Comparison of ENCODE assay signal across 9 cellular contexts in the genomic region with DNA sequence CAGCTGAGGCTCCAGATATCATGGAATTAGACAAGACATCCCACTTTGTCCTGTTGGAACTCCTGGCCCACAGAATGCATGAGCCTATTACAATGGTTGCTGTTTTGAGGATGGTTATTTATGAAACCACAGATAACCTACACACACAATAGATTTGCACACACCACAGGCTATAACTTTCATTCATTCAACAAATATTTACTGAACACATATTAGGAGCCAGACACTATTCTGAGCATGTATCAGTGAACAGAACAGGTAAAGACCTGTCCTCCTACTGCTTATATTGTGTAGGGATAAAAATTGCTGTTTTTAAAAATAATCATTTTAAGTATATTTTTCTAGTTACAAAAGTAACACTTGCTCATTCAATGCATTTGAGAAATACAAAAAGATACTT. TPM values are rescaled to one million over a fixed set of nuclear protein-coding genes. Genes with fewer than 3 reads are reported as not detected.
"Had no signal": no experiment of that assay in that cellular context is flagged by ENCODE, and none has a peak within 500 bp of the region (broad histone marks: within the 10 kb centered on the region; RNA-seq: fewer than 3 reads in every experiment).

No MANE protein-coding gene starts in this region.

- H3K9ac ChIP-seq: GM23248 had no signal

- H3K27ac Mint-ChIP-seq: HFFc6, IgD-negative memory B cell had no signal

- H2AFZ ChIP-seq: GM23248 had no signal

- H3K9me3 ChIP-seq: HAP-1 had no signal

- H3K36me3 Mint-ChIP-seq: IgD-negative memory B cell had no signal

- H3K4me3 ChIP-seq: GM23248, HAP-1 had no signal

- H3K4me1 Mint-ChIP-seq: IgD-negative memory B cell had no signal

- H3K4me1 ChIP-seq: HAP-1 had no signal

- H3K4me3 Mint-ChIP-seq: HFFc6, IgD-negative memory B cell had no signal

- H3K27ac ChIP-seq: GM23248, HL-60 had no signal

- ATAC-seq: HCT116, HepG2 had no signal

- DNase-seq: GM23248, GOT3, H7, HFFc6 had no signal

- H3K36me3 ChIP-seq: HAP-1 had no signal

RNA-seq across cellular contexts. Expression of a gene that starts 13.4 kb away (rescaled TPM):
- polyA plus RNA-seq: IgD-negative memory B cell had no signal
